Comparison of ENCODE assay signal across 1 cellular context in the genomic region with DNA sequence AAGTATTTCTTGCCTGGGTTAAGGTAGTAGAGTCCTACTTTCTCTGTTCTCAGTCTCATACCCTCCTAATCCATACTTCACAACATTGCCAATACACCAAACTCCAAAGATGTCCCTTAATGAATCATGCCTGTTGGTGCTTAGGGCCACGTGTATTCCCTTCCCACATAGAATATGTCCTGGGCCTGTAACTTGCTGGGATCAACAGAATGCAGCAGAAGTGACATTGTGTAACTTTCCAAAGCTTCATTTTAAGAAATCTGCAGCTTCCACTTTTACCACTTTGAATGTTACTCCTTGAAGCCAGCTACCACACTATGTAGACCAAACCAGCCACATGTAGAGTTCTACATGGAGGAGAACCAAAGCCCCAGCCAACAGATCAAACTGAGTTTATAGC.
TF ChIP-seq lines count a peak whose summit lies in the region.

No MANE protein-coding gene starts in this region.

TF ChIP-seq in SK-N-SH treated with all-trans-retinoic acid at 6 μM for 48 hours, 23 proteins besides CTCF, POLR2A, EP300 and RAD21 (continued from another document):
- TF ChIP-seq, protein P1, sequence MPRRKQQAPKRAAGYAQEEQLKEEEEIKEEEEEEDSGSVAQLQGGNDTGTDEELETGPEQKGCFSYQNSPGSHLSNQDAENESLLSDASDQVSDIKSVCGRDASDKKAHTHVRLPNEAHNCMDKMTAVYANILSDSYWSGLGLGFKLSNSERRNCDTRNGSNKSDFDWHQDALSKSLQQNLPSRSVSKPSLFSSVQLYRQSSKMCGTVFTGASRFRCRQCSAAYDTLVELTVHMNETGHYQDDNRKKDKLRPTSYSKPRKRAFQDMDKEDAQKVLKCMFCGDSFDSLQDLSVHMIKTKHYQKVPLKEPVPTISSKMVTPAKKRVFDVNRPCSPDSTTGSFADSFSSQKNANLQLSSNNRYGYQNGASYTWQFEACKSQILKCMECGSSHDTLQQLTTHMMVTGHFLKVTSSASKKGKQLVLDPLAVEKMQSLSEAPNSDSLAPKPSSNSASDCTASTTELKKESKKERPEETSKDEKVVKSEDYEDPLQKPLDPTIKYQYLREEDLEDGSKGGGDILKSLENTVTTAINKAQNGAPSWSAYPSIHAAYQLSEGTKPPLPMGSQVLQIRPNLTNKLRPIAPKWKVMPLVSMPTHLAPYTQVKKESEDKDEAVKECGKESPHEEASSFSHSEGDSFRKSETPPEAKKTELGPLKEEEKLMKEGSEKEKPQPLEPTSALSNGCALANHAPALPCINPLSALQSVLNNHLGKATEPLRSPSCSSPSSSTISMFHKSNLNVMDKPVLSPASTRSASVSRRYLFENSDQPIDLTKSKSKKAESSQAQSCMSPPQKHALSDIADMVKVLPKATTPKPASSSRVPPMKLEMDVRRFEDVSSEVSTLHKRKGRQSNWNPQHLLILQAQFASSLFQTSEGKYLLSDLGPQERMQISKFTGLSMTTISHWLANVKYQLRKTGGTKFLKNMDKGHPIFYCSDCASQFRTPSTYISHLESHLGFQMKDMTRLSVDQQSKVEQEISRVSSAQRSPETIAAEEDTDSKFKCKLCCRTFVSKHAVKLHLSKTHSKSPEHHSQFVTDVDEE (CRISPR knock-in tag; IDR thresholded peaks at IDR 0.05): no peak
- TF ChIP-seq ZNF8 (CRISPR knock-in tag; IDR thresholded peaks at IDR 0.05): no peak
- TF ChIP-seq, protein P2, sequence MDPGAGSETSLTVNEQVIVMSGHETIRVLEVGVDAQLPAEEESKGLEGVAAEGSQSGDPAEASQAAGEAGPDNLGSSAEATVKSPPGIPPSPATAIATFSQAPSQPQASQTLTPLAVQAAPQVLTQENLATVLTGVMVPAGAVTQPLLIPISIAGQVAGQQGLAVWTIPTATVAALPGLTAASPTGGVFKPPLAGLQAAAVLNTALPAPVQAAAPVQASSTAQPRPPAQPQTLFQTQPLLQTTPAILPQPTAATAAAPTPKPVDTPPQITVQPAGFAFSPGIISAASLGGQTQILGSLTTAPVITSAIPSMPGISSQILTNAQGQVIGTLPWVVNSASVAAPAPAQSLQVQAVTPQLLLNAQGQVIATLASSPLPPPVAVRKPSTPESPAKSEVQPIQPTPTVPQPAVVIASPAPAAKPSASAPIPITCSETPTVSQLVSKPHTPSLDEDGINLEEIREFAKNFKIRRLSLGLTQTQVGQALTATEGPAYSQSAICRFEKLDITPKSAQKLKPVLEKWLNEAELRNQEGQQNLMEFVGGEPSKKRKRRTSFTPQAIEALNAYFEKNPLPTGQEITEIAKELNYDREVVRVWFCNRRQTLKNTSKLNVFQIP (CRISPR knock-in tag; IDR thresholded peaks at IDR 0.05; ENCODE audit: borderline replicate concordance, low read depth): no peak
- TF ChIP-seq, protein P3, sequence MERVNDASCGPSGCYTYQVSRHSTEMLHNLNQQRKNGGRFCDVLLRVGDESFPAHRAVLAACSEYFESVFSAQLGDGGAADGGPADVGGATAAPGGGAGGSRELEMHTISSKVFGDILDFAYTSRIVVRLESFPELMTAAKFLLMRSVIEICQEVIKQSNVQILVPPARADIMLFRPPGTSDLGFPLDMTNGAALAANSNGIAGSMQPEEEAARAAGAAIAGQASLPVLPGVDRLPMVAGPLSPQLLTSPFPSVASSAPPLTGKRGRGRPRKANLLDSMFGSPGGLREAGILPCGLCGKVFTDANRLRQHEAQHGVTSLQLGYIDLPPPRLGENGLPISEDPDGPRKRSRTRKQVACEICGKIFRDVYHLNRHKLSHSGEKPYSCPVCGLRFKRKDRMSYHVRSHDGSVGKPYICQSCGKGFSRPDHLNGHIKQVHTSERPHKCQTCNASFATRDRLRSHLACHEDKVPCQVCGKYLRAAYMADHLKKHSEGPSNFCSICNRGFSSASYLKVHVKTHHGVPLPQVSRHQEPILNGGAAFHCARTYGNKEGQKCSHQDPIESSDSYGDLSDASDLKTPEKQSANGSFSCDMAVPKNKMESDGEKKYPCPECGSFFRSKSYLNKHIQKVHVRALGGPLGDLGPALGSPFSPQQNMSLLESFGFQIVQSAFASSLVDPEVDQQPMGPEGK (CRISPR knock-in tag; IDR thresholded peaks at IDR 0.05; ENCODE audit: borderline replicate concordance): no peak
- no peak for TF ChIP-seq ISL1 (CRISPR knock-in tag; IDR thresholded peaks at IDR 0.05)
